ENCODE assay signal across 1 cellular context in genomic region chr5:141558150-141558549, GRCh38.
TF ChIP-seq lines count a peak whose summit lies in the region.

No MANE protein-coding gene starts in this region.

TF ChIP-seq in WTC11, 78 proteins besides CTCF, POLR2A, EP300 and RAD21 (continued from another document):
- no peak for TF ChIP-seq PRDM15 (CRISPR knock-in tag; IDR thresholded peaks at IDR 0.05)
